Comparison of ENCODE assay signal across 20 cellular contexts in the genomic region with DNA sequence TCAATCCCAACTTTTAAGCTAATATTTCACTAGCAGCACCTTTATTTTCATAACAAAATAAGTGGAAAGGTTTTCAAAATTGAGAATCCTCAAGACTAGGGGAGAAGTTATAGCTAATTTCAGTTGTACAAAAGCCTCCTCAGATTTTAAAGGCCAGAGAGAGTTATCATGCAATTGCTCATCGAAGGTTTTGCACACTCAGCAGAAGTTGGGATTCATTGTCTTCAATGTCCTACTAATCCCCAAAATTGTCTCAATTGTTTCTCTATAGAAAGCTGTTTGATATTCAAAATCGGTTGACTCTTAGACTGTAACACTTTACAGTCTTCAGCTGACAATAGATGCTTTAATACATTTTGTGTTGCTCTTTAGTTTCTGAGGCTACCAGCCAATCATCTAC.
DNase-seq lines count a peak whose midpoint lies in the region; ATAC-seq, FAIRE-seq and TF ChIP-seq lines count a peak whose summit lies in the region.
"Had no signal": no experiment of that assay in that cellular context is flagged by ENCODE, and none has a peak within 500 bp of the region (broad histone marks: within the 10 kb centered on the region; RNA-seq: fewer than 3 reads in every experiment).

No MANE protein-coding gene starts in this region.

- no peak overlapping the region for H3K9ac ChIP-seq in IMR-90 (ENCODE audit: low read depth, low read length)
- H3K9ac ChIP-seq in mesendoderm (ENCODE audit: low read length) = no peak overlapping the region
- H3K9ac ChIP-seq: BLaER1 treated with 17β-estradiol and CSF1 and Interleukin-3, amounts not matched to agents 10 nM and 100 nM had no signal

- H4K5ac ChIP-seq in IMR-90 (ENCODE audit: low read depth, low read length) (no peak overlapping the region), mesendoderm (ENCODE audit: low read length) (no peak overlapping the region)

- no peak for FAIRE-seq in A549 (lab: Jason Lieb, UNC)
- FAIRE-seq: A204.1, D721Med, G401.6, GM12891, GM19239 had no signal

- H4K91ac ChIP-seq in IMR-90 (ENCODE audit: insufficient read depth, low read depth, low read length) = no peak overlapping the region

- H3K79me2 ChIP-seq in mesendoderm (ENCODE audit: control insufficient read depth, insufficient read depth, low read length) = no peaks in the 10 kb centered on the region

- H3K4me1 ChIP-seq in A549 (no peaks in the 10 kb centered on the region), IMR-90 (ENCODE audit: control insufficient read depth, insufficient read depth, low read length) (peaks cover 9% of the 10 kb centered on the region), mesendoderm (ENCODE audit: control insufficient read depth, low read depth, low read length) (peaks cover 17% of the 10 kb centered on the region)
- H3K4me1 ChIP-seq: BLaER1 treated with 17β-estradiol and CSF1 and Interleukin-3, amounts not matched to agents 10 nM and 100 nM had no signal

- no peak overlapping the region for H2AFZ ChIP-seq in IMR-90 (replicated peaks; ENCODE audit: low read length, poor library complexity)

- H3K9me3 ChIP-seq in A549 (no peaks in the 10 kb centered on the region), IMR-90 (ENCODE audit: control insufficient read depth, insufficient read depth, low read length) (peaks cover 9% of the 10 kb centered on the region)

- no peaks in the 10 kb centered on the region for H4K20me1 ChIP-seq in IMR-90 (ENCODE audit: insufficient read depth, low read length)
- H4K20me1 ChIP-seq: BLaER1 treated with 17β-estradiol and CSF1 and Interleukin-3, amounts not matched to agents 10 nM and 100 nM had no signal

- no peak for TF ChIP-seq POLR2A in A549 (IDR thresholded peaks at IDR 0.05; ENCODE audit: low read length)
- TF ChIP-seq POLR2A in IMR-90 (IDR thresholded peaks at IDR 0.05; ENCODE audit: low read depth, low read length) = no peak

- dilution Hi-C loops in IMR-90 (cut with HindIII; ENCODE audit: low sequenced_read_pairs, unreplicated experiment) = no loop called here

- H3K4me3 ChIP-seq in A549 (no peak overlapping the region), IMR-90 (ENCODE audit: insufficient read depth, low read depth, low read length) (no peak overlapping the region), mesendoderm (ENCODE audit: low read length) (no peak overlapping the region)
- H3K4me3 ChIP-seq: BLaER1 treated with 17β-estradiol and CSF1 and Interleukin-3, amounts not matched to agents 10 nM and 100 nM had no signal

- H3K79me1 ChIP-seq in IMR-90 (ENCODE audit: low read depth in 1 of 2, low read length in 2 of 2) (no peaks in the 10 kb centered on the region), mesendoderm (ENCODE audit: low read length) (no peaks in the 10 kb centered on the region)

- H3K14ac ChIP-seq in IMR-90 (replicated peaks; ENCODE audit: low read depth, low read length) = no peak overlapping the region

- ATAC-seq in A549 (no peak), IMR-90 (ENCODE audit: low read depth) (no peak), GM21619 (IDR thresholded peaks at IDR 0.05; ENCODE audit: unreplicated experiment) (no peak)
- ATAC-seq: CD8-positive, alpha-beta T cell had no signal

- H2BK120ac ChIP-seq in IMR-90 (ENCODE audit: low read depth, low read length) (no peak overlapping the region), mesendoderm (ENCODE audit: low read depth, low read length) (no peak overlapping the region)

- no peak overlapping the region for H2BK20ac ChIP-seq in IMR-90 (ENCODE audit: low read depth, low read length)

- DNase-seq in A549 (ENCODE audit: low read depth in 1 of 2, low spot score in 1 of 2) = no peak
- no peak for DNase-seq in IMR-90
- DNase-seq in mesendoderm = no peak
- DNase-seq in activated effector memory CD4-positive, alpha-beta T cell treated with anti-CD3 and anti-CD28 coated beads, Interleukin-2, amount 50 U/mL, for 16 hours = no peak
- DNase-seq: 8988T; AML-193; Caco-2; Calu3; CD4-positive, alpha-beta T cell; CD8-positive, alpha-beta T cell; DMS79 treated with DMSO at 0.1 percent for 48 hours; GF-D8 had no signal

- H2BK15ac ChIP-seq in IMR-90 (ENCODE audit: low read depth, low read length) = no peak overlapping the region
- H2BK15ac ChIP-seq in mesendoderm (replicated peaks; ENCODE audit: low read depth) = no peak overlapping the region

- POLR2A ChIA-PET in A549 (lab: Yijun Ruan, JAX) (no interaction called here), IMR-90 (lab: Charles Lee; ENCODE audit: unreplicated experiment) (no interaction called here)

- H3K4ac ChIP-seq in IMR-90 (ENCODE audit: low read depth, low read length) (no peak overlapping the region), mesendoderm (ENCODE audit: low read depth, low read length) (peak overlapping the region; percentile 16)

- BruUV-seq in IMR-90 (replicated peaks; lab: Mats Ljungman, UMichigan) = no TSS peak

- no peak overlapping the region for H3K4me2 ChIP-seq in A549
- H3K4me2 ChIP-seq in IMR-90 (ENCODE audit: low read depth, low read length) = no peak overlapping the region
- H3K4me2 ChIP-seq in mesendoderm (ENCODE audit: low read length) = no peak overlapping the region
- H3K4me2 ChIP-seq: BLaER1 treated with 17β-estradiol and CSF1 and Interleukin-3, amounts not matched to agents 10 nM and 100 nM had no signal

- TF ChIP-seq RAD21 in A549 (conservative IDR thresholded peaks at IDR 0.05 in 1 of 2, IDR thresholded peaks at IDR 0.05 in 1 of 2) (no peak), IMR-90 (IDR thresholded peaks at IDR 0.05; ENCODE audit: low read length) (no peak)

- H2AK9ac ChIP-seq in IMR-90 (replicated peaks; ENCODE audit: low read depth, low read length, poor library complexity) = no peak overlapping the region

- in situ Hi-C loops in IMR-90 (cut with MboI; ENCODE audit: low sequenced_read_pairs) = no loop called here

- 71% methylated on average over 2 of the region's 2 CpGs for WGBS in A549 (ENCODE audit: missing lambda C conversion rate)
- WGBS in IMR-90 (ENCODE audit: extremely low coverage in 2 of 2, insufficient read length in 1 of 2), 2 experiments = no CpG with 5 or more reads among the region's 2 CpGs
- no CpG with 5 or more reads among the region's 2 CpGs for WGBS in mesendoderm (ENCODE audit: extremely low coverage, insufficient coverage, low lambda C conversion rate)

- H3K36me3 ChIP-seq in IMR-90 (ENCODE audit: control insufficient read depth, insufficient read depth, low read length) (no peaks in the 10 kb centered on the region), mesendoderm (ENCODE audit: control insufficient read depth, insufficient read depth, low read length) (no peaks in the 10 kb centered on the region)

- H3K27ac ChIP-seq in A549 = no peak overlapping the region
- H3K27ac ChIP-seq in IMR-90 (ENCODE audit: insufficient read depth, low read length) = no peak overlapping the region
- H3K27ac ChIP-seq in mesendoderm (ENCODE audit: low read depth, low read length) = no peak overlapping the region
- H3K27ac ChIP-seq: BLaER1 treated with 17β-estradiol and CSF1 and Interleukin-3, amounts not matched to agents 10 nM and 100 nM; C4-2B had no signal

- H3K56ac ChIP-seq in IMR-90 (ENCODE audit: extremely low read depth, insufficient read depth, low read length) (no peak overlapping the region), mesendoderm (ENCODE audit: low read length) (no peak overlapping the region)

- TF ChIP-seq CTCF in A549 (IDR thresholded peaks at IDR 0.05) = no peak
- no peak for TF ChIP-seq CTCF in IMR-90 (conservative IDR thresholded peaks at IDR 0.05; ENCODE audit: low read depth, low read length)

- H3K23ac ChIP-seq in IMR-90 (ENCODE audit: low read depth, low read length) (no peak overlapping the region), mesendoderm (ENCODE audit: low read length) (no peak overlapping the region)

- CTCF ChIA-PET in A549 (lab: Yijun Ruan, JAX) = no interaction called here
- CTCF ChIA-PET in IMR-90 (lab: Yijun Ruan, JAX) = no interaction called here

- no peak overlapping the region for H2BK5ac ChIP-seq in IMR-90 (ENCODE audit: low read depth, low read length, poor library complexity, severe bottlenecking)
- H2BK5ac ChIP-seq in mesendoderm (ENCODE audit: low read length) = no peak overlapping the region

- H3K18ac ChIP-seq in IMR-90 (ENCODE audit: low read depth, low read length) (no peak overlapping the region), mesendoderm (ENCODE audit: low read length) (no peak overlapping the region)

- H4K8ac ChIP-seq in IMR-90 (ENCODE audit: low read depth in 2 of 2, low read length in 2 of 2) (no peak overlapping the region), mesendoderm (ENCODE audit: low read depth, low read length) (no peak overlapping the region)

- H2AK5ac ChIP-seq in IMR-90 (ENCODE audit: low read depth, low read length) (no peak overlapping the region), mesendoderm (ENCODE audit: low read length) (no peak overlapping the region)

- intact Hi-C loops in IMR-90 (cut with micrococcal nuclease) = no loop called here

- H3K27me3 ChIP-seq in IMR-90 (ENCODE audit: control insufficient read depth, insufficient read depth, low read length) (no peaks in the 10 kb centered on the region), mesendoderm (ENCODE audit: insufficient read depth, low read length, poor library complexity) (no peaks in the 10 kb centered on the region)
- H3K27me3 ChIP-seq: BLaER1 treated with 17β-estradiol and CSF1 and Interleukin-3, amounts not matched to agents 10 nM and 100 nM had no signal

- TF ChIP-seq EP300 in A549 (IDR thresholded peaks at IDR 0.05) = no peak

- H3K9me1 ChIP-seq in IMR-90 (ENCODE audit: insufficient read depth, low read length) = 0 out of 2 replicates have a peak, but pooled peaks cover 3% of the 10 kb centered on the region

TF ChIP-seq in A549, 52 proteins besides CTCF, POLR2A, EP300 and RAD21:
- TF ChIP-seq RFX5 (IDR thresholded peaks at IDR 0.05) (no peak), MAFK (IDR thresholded peaks at IDR 0.05; ENCODE audit: partially characterized antibody) (peak; percentile 86)
- TF ChIP-seq, protein P1, sequence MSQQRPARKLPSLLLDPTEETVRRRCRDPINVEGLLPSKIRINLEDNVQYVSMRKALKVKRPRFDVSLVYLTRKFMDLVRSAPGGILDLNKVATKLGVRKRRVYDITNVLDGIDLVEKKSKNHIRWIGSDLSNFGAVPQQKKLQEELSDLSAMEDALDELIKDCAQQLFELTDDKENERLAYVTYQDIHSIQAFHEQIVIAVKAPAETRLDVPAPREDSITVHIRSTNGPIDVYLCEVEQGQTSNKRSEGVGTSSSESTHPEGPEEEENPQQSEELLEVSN (IDR thresholded peaks at IDR 0.05; ENCODE audit: borderline replicate concordance, low read depth) = no peak

TF ChIP-seq in IMR-90, 13 proteins besides CTCF, POLR2A, EP300 and RAD21:
- TF ChIP-seq RCOR1 (IDR thresholded peaks at IDR 0.05; ENCODE audit: insufficient replicate concordance, low read length) = no peak
- peak; percentile 89 for TF ChIP-seq MAFK (IDR thresholded peaks at IDR 0.05; ENCODE audit: low read depth, low read length)
TF ChIP-seq in IMR-90: peak in this region for 1.
